In genomic region chr3:177813322-177813721, GRCh38 we compare ENCODE assay signal across 14 cellular contexts.
DNase-seq lines count a peak whose midpoint lies in the region; TF ChIP-seq lines count a peak whose summit lies in the region.
"Had no signal": no experiment of that assay in that cellular context is flagged by ENCODE, and none has a peak within 500 bp of the region (broad histone marks: within the 10 kb centered on the region; RNA-seq: fewer than 3 reads in every experiment).

No MANE protein-coding gene starts in this region.

- TF ChIP-seq CTCF in LNCaP clone FGC (IDR thresholded peaks at IDR 0.05; ENCODE audit: control insufficient read depth, extremely low read depth, insufficient read depth) (no peak), stomach (IDR thresholded peaks at IDR 0.05) (no peak)

- H3K4me3 ChIP-seq in LNCaP clone FGC (ENCODE audit: low read depth, low read length): no peak overlapping the region
- no peak overlapping the region for H3K4me3 ChIP-seq in stomach
- H3K4me3 ChIP-seq: SJSA1 had no signal

- no peak overlapping the region for H3K27ac ChIP-seq in stomach
- H3K27ac ChIP-seq: SJSA1 had no signal

- no peaks in the 10 kb centered on the region for H3K9me3 ChIP-seq in stomach
- H3K9me3 ChIP-seq: SJSA1 had no signal

- peaks cover 0 to 22% (median 14%) of the 10 kb centered on the region in 4 donors for H3K4me1 ChIP-seq in stomach

- intact Hi-C loops in stomach (cut with DNase I; ENCODE audit: low total_unique reads): no loop called here
- intact Hi-C loops in posterior vena cava (cut with DNase I): no loop called here

- no peaks in the 10 kb centered on the region for H3K27me3 ChIP-seq in stomach
- H3K27me3 ChIP-seq: SJSA1 had no signal

- TF ChIP-seq POLR2A in stomach (IDR thresholded peaks at IDR 0.05): no peak

- WGBS in stomach, 5 donors: 41 to 59% (median 46%) methylated on average over 3 of the region's 3 CpGs

- no peaks in the 10 kb centered on the region for H3K36me3 ChIP-seq in stomach
- H3K36me3 ChIP-seq: SJSA1 had no signal

- TF ChIP-seq EP300 in stomach (IDR thresholded peaks at IDR 0.05): no peak

- peak; percentile 92 for DNase-seq in LNCaP clone FGC (ENCODE audit: low read depth)
- DNase-seq in RPMI8226: peak; percentile 79
- peak; percentile 89 for DNase-seq in kidney tubule cell (ENCODE audit: low spot score)
- peak; percentile 61 for DNase-seq in stomach
- no peak for DNase-seq in DMS114 treated with DMSO at 0.1 percent for 48 hours (lab: John Stamatoyannopoulos, UW; ENCODE audit: unreplicated experiment)
- DNase-seq in RKO (ENCODE audit: low spot score): no peak
- DNase-seq in posterior vena cava (ENCODE audit: low spot score): no peak
- DNase-seq: activated CD4-positive, alpha-beta memory T cell treated with anti-CD3 and anti-CD28 coated beads, Interleukin-2, amount 10 ng/mL, durations not matched to agents 7 days and 5 days; aorta; CD4-positive, alpha-beta T cell; effector CD8-positive, alpha-beta T cell; H9; NCI-H526 treated with DMSO at 0.1 percent for 48 hours had no signal

Comparison
In these comparisons a context has a peak if more than half of its experiments do, and no peak if none do; other contexts are left out.
1. DNase-seq: peak in LNCaP clone FGC (single experiment), RPMI8226 (single experiment), kidney tubule cell (single experiment) and stomach (single experiment); none in DMS114 treated with DMSO at 0.1 percent for 48 hours (single experiment), RKO (single experiment) and posterior vena cava (single experiment).